ENCODE assay signal across 26 cellular contexts in genomic region chr7:25638590-25638989, GRCh38.
"Had no signal": no experiment of that assay in that cellular context is flagged by ENCODE, and none has a peak within 500 bp of the region (broad histone marks: within the 10 kb centered on the region; RNA-seq: fewer than 3 reads in every experiment).

No MANE protein-coding gene starts in this region.

- DNase-seq: activated CD4-positive, alpha-beta T cell treated with anti-CD3 and anti-CD28 coated beads for 36 hours; activated CD4-positive, alpha-beta T cell treated with anti-CD3 and anti-CD28 coated beads, Interleukin-2, amount 50 U/mL, for 1 hour; activated CD8-positive, alpha-beta memory T cell treated with anti-CD3 and anti-CD28 coated beads, Interleukin-2, amount 50 U/mL, for 4 hours; activated CD8-positive, alpha-beta T cell treated with anti-CD3 and anti-CD28 coated beads for 36 hours; activated naive CD4-positive, alpha-beta T cell treated with anti-CD3 and anti-CD28 coated beads, Interleukin-2, amount 50 U/mL, for 16 hours; activated naive CD8-positive, alpha-beta T cell treated with anti-CD3 and anti-CD28 coated beads, Interleukin-2, amount 10 ng/mL, durations not matched to agents 7 days and 5 days; activated T-cell treated with anti-CD3 and anti-CD28 coated beads, Interleukin-2, amount 50 U/mL, for 72 hours; adrenal gland; anterior cingulate cortex; KG1; NCI-H1092 treated with DMSO at 0.1 percent for 48 hours; NCI-H1417 treated with DMSO at 0.1 percent for 48 hours; NCI-H1694; NCI-H2029; NCI-H345; NCI-H510A; NCI-H526 treated with DMSO at 0.1 percent for 48 hours; NK-92 treated with Interleukin-12 subunit alpha and Interleukin-12 subunit beta, amount 100 ng/mL, for 24 hours; OCI-M1; RPMI8226; SK-N-SH; T-helper 1 cell had no signal

- H3K9me3 ChIP-seq: adrenal gland, SJCRH30, SK-N-SH had no signal

- H3K27me3 ChIP-seq: adrenal gland, SJCRH30 had no signal

- H3K27me3 Mint-ChIP-seq: activated CD8-positive, alpha-beta T cell treated with anti-CD3 and anti-CD28 coated beads for 36 hours; activated naive CD8-positive, alpha-beta T cell treated with anti-CD3 and anti-CD28 coated beads, Interleukin-2, amount 10 ng/mL, durations not matched to agents 7 days and 5 days had no signal

- H3K27ac Mint-ChIP-seq: activated CD4-positive, alpha-beta T cell treated with anti-CD3 and anti-CD28 coated beads for 36 hours; activated CD8-positive, alpha-beta T cell treated with anti-CD3 and anti-CD28 coated beads for 36 hours; activated naive CD8-positive, alpha-beta T cell treated with anti-CD3 and anti-CD28 coated beads, Interleukin-2, amount 10 ng/mL, durations not matched to agents 7 days and 5 days; activated T-cell treated with anti-CD3 and anti-CD28 coated beads, Interleukin-2, amount 50 U/mL, for 72 hours; activated T-helper 2 cell treated with anti-CD3 and anti-CD28 coated beads, Interferon-gamma antibody, Interleukin-2, Interleukin-4, amounts not matched to agents 10 μg/mL and 5 μg/mL and 100 μg/mL, durations not matched to agents 14 hours and 24 hours and 36 hours had no signal

- H3K27ac ChIP-seq: SJCRH30, VCaP had no signal

- ATAC-seq: activated CD4-positive, alpha-beta T cell treated with anti-CD3 and anti-CD28 coated beads for 36 hours; activated CD8-positive, alpha-beta T cell treated with anti-CD3 and anti-CD28 coated beads for 36 hours; activated T-cell treated with anti-CD3 and anti-CD28 coated beads, Interleukin-2, amount 50 U/mL, for 72 hours; Panc1 had no signal

- H3K4me1 ChIP-seq: adrenal gland had no signal

- H3K9ac ChIP-seq: SK-N-SH had no signal

- H3K4me3 ChIP-seq: adrenal gland, SJCRH30 had no signal

- H3K4me1 Mint-ChIP-seq: activated CD4-positive, alpha-beta T cell treated with anti-CD3 and anti-CD28 coated beads for 36 hours; activated naive CD8-positive, alpha-beta T cell treated with anti-CD3 and anti-CD28 coated beads, Interleukin-2, amount 10 ng/mL, durations not matched to agents 7 days and 5 days had no signal

- H3K36me3 Mint-ChIP-seq: activated naive CD8-positive, alpha-beta T cell treated with anti-CD3 and anti-CD28 coated beads, Interleukin-2, amount 10 ng/mL, durations not matched to agents 7 days and 5 days had no signal

- H3K36me3 ChIP-seq: adrenal gland, SJCRH30 had no signal

- H3K4me2 ChIP-seq: SK-N-SH had no signal

- H3K9me3 Mint-ChIP-seq: activated CD8-positive, alpha-beta T cell treated with anti-CD3 and anti-CD28 coated beads for 36 hours; activated naive CD8-positive, alpha-beta T cell treated with anti-CD3 and anti-CD28 coated beads, Interleukin-2, amount 10 ng/mL, durations not matched to agents 7 days and 5 days; activated T-cell treated with anti-CD3 and anti-CD28 coated beads, Interleukin-2, amount 50 U/mL, for 72 hours; activated T-helper 2 cell treated with anti-CD3 and anti-CD28 coated beads, Interferon-gamma antibody, Interleukin-2, Interleukin-4, amounts not matched to agents 10 μg/mL and 5 μg/mL and 100 μg/mL, durations not matched to agents 14 hours and 24 hours and 36 hours had no signal

- H3K4me3 Mint-ChIP-seq: activated CD4-positive, alpha-beta T cell treated with anti-CD3 and anti-CD28 coated beads for 36 hours; activated CD8-positive, alpha-beta T cell treated with anti-CD3 and anti-CD28 coated beads for 36 hours; activated naive CD8-positive, alpha-beta T cell treated with anti-CD3 and anti-CD28 coated beads, Interleukin-2, amount 10 ng/mL, durations not matched to agents 7 days and 5 days; activated T-cell treated with anti-CD3 and anti-CD28 coated beads, Interleukin-2, amount 50 U/mL, for 72 hours had no signal
